In genomic region chr6:26596579-26597388, GRCh38 we compare ENCODE assay signal across 8 cellular contexts. TPM values are rescaled to one million over a fixed set of nuclear protein-coding genes. Genes with fewer than 3 reads are reported as not detected.
DNase-seq lines count a peak whose midpoint lies in the region; ATAC-seq and TF ChIP-seq lines count a peak whose summit lies in the region.

TSS of gene ABT1 (plus strand) at chr6:26596953. CDS start at chr6:26596983, 30 bp downstream.

- H3K4me2 ChIP-seq in PC-3 (ENCODE audit: low read length): peak within 1 kb of the TSS; percentile 96

- peaks cover 21% of the 10 kb centered on the region for H3K79me2 ChIP-seq in PC-3 (ENCODE audit: low read length)

- peak within 1 kb of the TSS; percentile 96 for H3K9ac ChIP-seq in PC-3 (ENCODE audit: low read length)

- no peaks in the 10 kb centered on the region for H3K9me2 ChIP-seq in PC-3 (replicated peaks; ENCODE audit: low read length)

- H3K4me3 ChIP-seq in Jurkat, Clone E6-1 (ENCODE audit: low read length): peak within 1 kb of the TSS; percentile 99
- H3K4me3 ChIP-seq in PC-3 (ENCODE audit: low read length) (peak within 1 kb of the TSS; percentile 99), epithelial cell of proximal tubule (ENCODE audit: low read depth, low read length) (peak within 1 kb of the TSS; percentile 100), mucosa of descending colon (peak within 1 kb of the TSS; percentile 69)

- no peaks in the 10 kb centered on the region for H4K20me1 ChIP-seq in PC-3 (ENCODE audit: low read length)

- BruUV-seq in PC-3 (replicated peaks; lab: Mats Ljungman, UMichigan): TSS peak; percentile 59

- H3F3A ChIP-seq in PC-3 (ENCODE audit: low read length, unreplicated experiment): peaks cover 5% of the 10 kb centered on the region

- H3K27me3 ChIP-seq in PC-3 (ENCODE audit: low read length): no peaks in the 10 kb centered on the region

- no peaks in the 10 kb centered on the region for H3K9me3 ChIP-seq in PC-3 (ENCODE audit: low read length)
- H3K9me3 ChIP-seq in mucosa of descending colon: no peaks in the 10 kb centered on the region

- DNase-seq in DMS153 (lab: John Stamatoyannopoulos, UW) (peak; percentile 96), PC-3 (peak; percentile 98), activated T-cell treated with anti-CD3 and anti-CD28 coated beads for 48 hours (ENCODE audit: low read depth) (peak; percentile 94), epithelial cell of proximal tubule (ENCODE audit: low read depth) (peak; percentile 86), mucosa of descending colon (peak; percentile 98 to 100 (median 99))
- DNase-seq in Jurkat, Clone E6-1 (ENCODE audit: low read depth, low spot score): peak; percentile 96
- peak; percentile 95 for DNase-seq in stimulated activated CD8-positive, alpha-beta memory T cell treated with anti-CD3 and anti-CD28 coated beads, Interleukin-4, amount 100 ng/mL, for 24 hours (ENCODE audit: low read depth)

- POLR2A ChIA-PET in PC-3 (lab: Charles Lee; ENCODE audit: unreplicated experiment): no interaction called here

- ATAC-seq in GM21619 (IDR thresholded peaks at IDR 0.05; ENCODE audit: unreplicated experiment) (peak; percentile 73), PC-3 (peak; percentile 91), mucosa of descending colon (peak; percentile 98)

- TF ChIP-seq CTCF in PC-3 (conservative IDR thresholded peaks at IDR 0.05; ENCODE audit: low read depth, low read length) (no peak), epithelial cell of proximal tubule (conservative IDR thresholded peaks at IDR 0.05; ENCODE audit: low read depth, low read length) (no peak), mucosa of descending colon (IDR thresholded peaks at IDR 0.05) (no peak)

- CTCF ChIA-PET in PC-3 (lab: Charles Lee): no interaction called here

- peaks cover 10% of the 10 kb centered on the region; the same call in 1 of the 2 replicates for H3K4me1 ChIP-seq in PC-3 (ENCODE audit: insufficient read depth, low read length)
- peaks cover 5% of the 10 kb centered on the region for H3K4me1 ChIP-seq in mucosa of descending colon (ENCODE audit: low read depth)

- peak within 1 kb of the TSS; percentile 69 for H3K27ac ChIP-seq in PC-3 (ENCODE audit: low read length)

- peaks cover 12% of the 10 kb centered on the region for H3K36me3 ChIP-seq in PC-3 (ENCODE audit: low read depth, low read length)
- no peaks in the 10 kb centered on the region for H3K36me3 ChIP-seq in mucosa of descending colon (ENCODE audit: low read depth)

- intact Hi-C loops in PC-3 (cut with micrococcal nuclease): loop anchor here (1.0 to 5.0 kb wide), 2 partner anchors 24 to 536 kb away; a partner anchor contains a TSS
- intact Hi-C loops in mucosa of descending colon (cut with DNase I, micrococcal nuclease): loop anchor here in 1 of 2 donors (10.0 kb wide), 1 partner anchor 252 kb away; no protein-coding TSS in a partner anchor

- peak within 1 kb of the TSS; percentile 80 for H2AFZ ChIP-seq in PC-3 (ENCODE audit: low read length)

RNA-seq across cellular contexts. Expression of gene ABT1, which starts in this region (rescaled TPM):
- 25.6 TPM for polyA plus RNA-seq in Jurkat, Clone E6-1 (2012; ENCODE audit: insufficient read depth, insufficient read length)
- total RNA-seq in PC-3 (2014; rRNA removed) (26.9 and 33.7 TPM in 2 replicates), epithelial cell of proximal tubule (15.7 and 23.7 TPM in 2 replicates), mucosa of descending colon (10 to 100 TPM; 13.1 to 17.3 (median 13.6) TPM)

Comparison
In these comparisons a context has a peak if more than half of its experiments do, and no peak if none do; other contexts are left out.
1. Peak in every context shown above with its lines: DNase-seq, ATAC-seq, H3K4me3 ChIP-seq and H3K27ac ChIP-seq.